Comparison of ENCODE assay signal across 19 cellular contexts in the genomic region with DNA sequence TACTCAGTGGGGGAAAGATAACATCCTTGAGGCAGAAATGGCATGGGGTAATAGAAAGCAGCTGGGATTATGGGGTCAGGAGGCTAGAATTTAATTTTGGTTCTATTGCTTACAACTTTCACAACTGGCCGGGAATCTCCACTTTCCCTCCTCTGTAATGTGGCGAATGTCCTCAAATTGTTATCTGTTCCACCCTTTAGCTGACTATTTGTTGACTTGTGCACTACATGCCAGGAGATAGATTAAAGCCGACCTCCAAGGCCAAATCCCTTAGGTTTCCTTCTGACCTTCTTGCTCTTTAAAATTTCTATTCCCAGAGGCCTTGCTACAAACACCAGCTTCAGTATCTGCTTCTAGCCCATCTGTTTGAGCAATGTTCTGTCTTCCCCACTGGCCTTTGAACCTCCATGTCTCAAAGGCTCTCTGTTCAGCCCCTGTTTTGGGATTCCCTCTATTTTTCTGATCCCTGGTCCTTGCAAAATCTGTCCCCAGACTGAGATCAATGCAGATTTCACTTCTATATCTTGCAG.
"Had no signal": no experiment of that assay in that cellular context is flagged by ENCODE, and none has a peak within 500 bp of the region (broad histone marks: within the 10 kb centered on the region; RNA-seq: fewer than 3 reads in every experiment).

No MANE protein-coding gene starts in this region.

- ATAC-seq: left cardiac atrium; left lobe of liver; mucosa of descending colon; naive thymus-derived CD4-positive, alpha-beta T cell; natural killer cell treated with Interleukin-12 subunit alpha and Interleukin-12 subunit beta and Interleukin-15 and Interleukin-18, amount 100 ng/mL, for 72 hours; right lobe of liver; upper lobe of right lung had no signal

- H3K4me3 ChIP-seq: mucosa of descending colon, ovary, right atrium auricular region, right lobe of liver, skin epidermis, suprapubic skin, thoracic aorta, tibial artery, upper lobe of right lung had no signal

- H3K36me3 ChIP-seq: ovary, right atrium auricular region, right lobe of liver, suprapubic skin, thoracic aorta, tibial artery, upper lobe of right lung had no signal

- H3K4me1 ChIP-seq: right atrium auricular region, right lobe of liver, suprapubic skin, tibial artery, upper lobe of right lung had no signal

- H3K9me3 ChIP-seq: mucosa of descending colon, ovary, right atrium auricular region, right lobe of liver, suprapubic skin, thoracic aorta, tibial artery, upper lobe of right lung had no signal

- DNase-seq: hippocampal formation; kidney glomerular epithelial cell; left cardiac atrium; midbrain; mucosa of descending colon; naive thymus-derived CD4-positive, alpha-beta T cell; ovary; right lobe of liver; stimulated activated CD4-positive, alpha-beta T cell treated with anti-CD3 and anti-CD28 coated beads, Interleukin-12 subunit alpha, Interleukin-12 subunit beta, amount 100 ng/mL, for 4 hours; stimulated activated CD4-positive, alpha-beta T cell treated with anti-CD3 and anti-CD28 coated beads, Interleukin-4, amount 100 ng/mL, for 1 hour; stimulated activated naive B cell treated with anti-CD40 and anti-IgM and Interleukin-4, amounts not matched to agents 10 μg/mL and 1 μg/mL and 100 μg/mL, for 72 hours; tibial artery; upper lobe of right lung had no signal

- H3K27ac ChIP-seq: ovary, right atrium auricular region, right lobe of liver, skin epidermis, suprapubic skin, thoracic aorta, tibial artery, upper lobe of right lung had no signal

- H3K27me3 ChIP-seq: ovary, right atrium auricular region, right lobe of liver, suprapubic skin, tibial artery, upper lobe of right lung had no signal
